16 cellular contexts compared by ENCODE assay signal in genomic region chr3:123400169-123400568, GRCh38. TPM values are rescaled to one million over a fixed set of nuclear protein-coding genes. Genes with fewer than 3 reads are reported as not detected.
DNase-seq lines count a peak whose midpoint lies in the region; ATAC-seq and TF ChIP-seq lines count a peak whose summit lies in the region.
"Had no signal": no experiment of that assay in that cellular context is flagged by ENCODE, and none has a peak within 500 bp of the region (broad histone marks: within the 10 kb centered on the region; RNA-seq: fewer than 3 reads in every experiment).

No MANE protein-coding gene starts in this region.

- H3K9me3 ChIP-seq in gastroesophageal sphincter = no peaks in the 10 kb centered on the region
- no peaks in the 10 kb centered on the region for H3K9me3 ChIP-seq in tibial artery

- TF ChIP-seq CTCF in coronary artery (IDR thresholded peaks at IDR 0.05) = no peak
- no peak for TF ChIP-seq CTCF in gastroesophageal sphincter (IDR thresholded peaks at IDR 0.05)
- TF ChIP-seq CTCF in tibial artery (IDR thresholded peaks at IDR 0.05) = no peak

- H3K36me3 ChIP-seq in gastroesophageal sphincter (no peaks in the 10 kb centered on the region), tibial artery (no peaks in the 10 kb centered on the region)

- WGBS in gastroesophageal sphincter (ENCODE audit: low coverage in 1 of 2), 2 donors = 39 to 52% methylated on average over 3 of the region's 3 CpGs

- H3K27ac ChIP-seq in coronary artery (peak overlapping the region; percentile 84 to 86), gastroesophageal sphincter (peak overlapping the region; percentile 89 to 99 (median 92)), tibial artery (peak overlapping the region; percentile 89 to 96)

- DNase-seq in coronary artery (ENCODE audit: low spot score) (no peak), posterior vena cava (ENCODE audit: low spot score) (peak; percentile 46), tibial artery (no peak), SW 1271 (lab: John Stamatoyannopoulos, UW) (no peak)
- DNase-seq in activated CD4-positive, alpha-beta T cell treated with anti-CD3 and anti-CD28 coated beads, Interleukin-2, amount 50 U/mL, for 4 hours = no peak
- DNase-seq: C1 segment of cervical spinal cord, DMS79, GOT3, NCI-H1105, NCI-H2081, NCI-H2171 treated with DMSO at 0.1 percent for 48 hours, NCI-H446, NCI-H69 had no signal

- peak; percentile 50 for TF ChIP-seq EP300 in gastroesophageal sphincter (IDR thresholded peaks at IDR 0.05)

- ATAC-seq in gastroesophageal sphincter (no peak), HG03342 (IDR thresholded peaks at IDR 0.05; ENCODE audit: unreplicated experiment) (no peak)
- ATAC-seq: Panc1 had no signal

- H3K27me3 ChIP-seq in gastroesophageal sphincter = no peaks in the 10 kb centered on the region
- no peaks in the 10 kb centered on the region for H3K27me3 ChIP-seq in tibial artery

- intact Hi-C loops in posterior vena cava (cut with DNase I) = no loop called here
- intact Hi-C loops in tibial artery (cut with DNase I; ENCODE audit: low total_unique reads) = no loop called here

- H3K4me1 ChIP-seq in gastroesophageal sphincter (peaks cover 16 to 97% (median 30%) of the 10 kb centered on the region in 3 donors), tibial artery (peaks cover 0 to 98% (median 45%) of the 10 kb centered on the region in 4 donors)

- no peak for TF ChIP-seq POLR2A in gastroesophageal sphincter (IDR thresholded peaks at IDR 0.05)

- H3K4me3 ChIP-seq in coronary artery (peak overlapping the region; percentile 2), gastroesophageal sphincter (no peak overlapping the region), tibial artery (no peak overlapping the region)

RNA-seq across cellular contexts. Expression of gene ADCY5, which starts 48.7 kb away (rescaled TPM):
- total RNA-seq in gastroesophageal sphincter (100 to 1,000 TPM; 119 to 251 (median 185) TPM), posterior vena cava (10 to 100 TPM; 41.1 to 42.6 TPM)
